In the genomic region with DNA sequence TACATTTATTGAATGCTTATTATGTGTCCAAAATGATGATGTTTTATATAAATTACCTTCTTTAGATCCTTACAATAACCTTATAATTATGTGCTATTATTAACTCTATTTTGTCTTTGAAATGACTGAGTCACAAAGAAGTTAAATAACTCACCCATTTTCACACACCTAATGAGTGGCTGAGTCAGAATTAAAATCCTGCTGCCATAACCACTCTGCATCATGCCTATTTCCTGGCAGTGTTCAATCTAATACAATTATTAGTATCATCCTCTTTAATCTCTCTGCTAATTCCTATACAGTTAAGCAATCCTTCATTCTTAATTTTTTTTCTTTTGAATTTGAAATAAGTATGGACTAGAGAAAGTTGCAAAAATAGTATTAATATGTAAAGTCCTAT, we compare ENCODE assay signal across 1 cellular context.
TF ChIP-seq lines count a peak whose summit lies in the region.

No MANE protein-coding gene starts in this region.

TF ChIP-seq in HepG2, 621 proteins besides CTCF, POLR2A, EP300 and RAD21 (continued from another document):
- TF ChIP-seq IRF9 (CRISPR knock-in tag; IDR thresholded peaks at IDR 0.05; ENCODE audit: borderline replicate concordance) (no peak), ZNF550 (CRISPR knock-in tag; IDR thresholded peaks at IDR 0.05; ENCODE audit: borderline replicate concordance) (no peak), SP5 (CRISPR knock-in tag; IDR thresholded peaks at IDR 0.05; ENCODE audit: borderline replicate concordance, low read depth) (no peak), RFXAP (CRISPR knock-in tag; IDR thresholded peaks at IDR 0.05; ENCODE audit: borderline replicate concordance) (no peak), SYNCRIP (IDR thresholded peaks at IDR 0.05; ENCODE audit: insufficient read depth, low read depth, low read length) (no peak)
- TF ChIP-seq, protein P1, sequence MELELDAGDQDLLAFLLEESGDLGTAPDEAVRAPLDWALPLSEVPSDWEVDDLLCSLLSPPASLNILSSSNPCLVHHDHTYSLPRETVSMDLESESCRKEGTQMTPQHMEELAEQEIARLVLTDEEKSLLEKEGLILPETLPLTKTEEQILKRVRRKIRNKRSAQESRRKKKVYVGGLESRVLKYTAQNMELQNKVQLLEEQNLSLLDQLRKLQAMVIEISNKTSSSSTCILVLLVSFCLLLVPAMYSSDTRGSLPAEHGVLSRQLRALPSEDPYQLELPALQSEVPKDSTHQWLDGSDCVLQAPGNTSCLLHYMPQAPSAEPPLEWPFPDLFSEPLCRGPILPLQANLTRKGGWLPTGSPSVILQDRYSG (CRISPR knock-in tag; IDR thresholded peaks at IDR 0.05) = no peak
